ENCODE assay signal across 14 cellular contexts in genomic region chr4:78774395-78774794, GRCh38. TPM values are rescaled to one million over a fixed set of nuclear protein-coding genes. Genes with fewer than 3 reads are reported as not detected.
DNase-seq lines count a peak whose midpoint lies in the region; ATAC-seq and TF ChIP-seq lines count a peak whose summit lies in the region.
"Had no signal": no experiment of that assay in that cellular context is flagged by ENCODE, and none has a peak within 500 bp of the region (broad histone marks: within the 10 kb centered on the region; RNA-seq: fewer than 3 reads in every experiment).

No MANE protein-coding gene starts in this region.

- H3K4me1 Mint-ChIP-seq in IgD-negative memory B cell: peaks cover 3 to 13% (median 4%) of the 10 kb centered on the region in 3 donors

- H3K4me1 ChIP-seq in psoas muscle: peaks cover 21% of the 10 kb centered on the region

- no peaks in the 10 kb centered on the region for H3K9me3 Mint-ChIP-seq in IgD-negative memory B cell

- peak overlapping the region in 3 of 4 donors; percentile 94 to 99 (median 95) for H3K4me3 Mint-ChIP-seq in IgD-negative memory B cell

- H3K36me3 ChIP-seq in psoas muscle (ENCODE audit: insufficient read depth in 1 of 2, low read depth in 1 of 2): no peaks in the 10 kb centered on the region

- H3K9me3 ChIP-seq in psoas muscle: no peaks in the 10 kb centered on the region

- H3K27ac ChIP-seq in angular gyrus (ENCODE audit: low read depth, low read length) (peak overlapping the region; percentile 82), psoas muscle (peak overlapping the region; percentile 99)

- no peaks in the 10 kb centered on the region for H3K36me3 Mint-ChIP-seq in IgD-negative memory B cell

- ATAC-seq in psoas muscle (no peak), GM18867 (IDR thresholded peaks at IDR 0.05; ENCODE audit: unreplicated experiment) (no peak)

- DNase-seq in NCI-H82 (lab: John Stamatoyannopoulos, UW) (peak; percentile 38), NCI-H82 treated with DMSO at 0.1 percent for 48 hours (lab: John Stamatoyannopoulos, UW; ENCODE audit: unreplicated experiment) (no peak), psoas muscle (no peak), NCI-H2081 (lab: John Stamatoyannopoulos, UW) (no peak), epidermal melanocyte (ENCODE audit: insufficient read length, low spot score) (no peak)
- DNase-seq: activated gamma-delta T cell; effector memory CD4-positive, alpha-beta T cell; GDM1; NCI-H526; posterior cingulate gyrus; T1000 had no signal

- H3K4me3 ChIP-seq in psoas muscle: no peak overlapping the region

- intact Hi-C loops in psoas muscle (cut with DNase I): no loop called here

- H3K27ac Mint-ChIP-seq in IgD-negative memory B cell: peak overlapping the region; percentile 96 to 100 (median 98)

- no peaks in the 10 kb centered on the region for H3K27me3 ChIP-seq in psoas muscle (ENCODE audit: insufficient read depth in 3 of 3, low read length in 2 of 3)

- H3K27me3 Mint-ChIP-seq in IgD-negative memory B cell: no peaks in the 10 kb centered on the region

- WGBS in psoas muscle, 3 donors: 18 to 32% (median 24%) methylated on average over 2 of the region's 2 CpGs

- TF ChIP-seq CTCF in psoas muscle (IDR thresholded peaks at IDR 0.05): no peak

RNA-seq across cellular contexts. Expression of gene BMP2K, which starts 1.8 kb away (rescaled TPM):
- polyA plus RNA-seq in IgD-negative memory B cell (24.1 TPM), psoas muscle (1 to 10 TPM; 3.5 to 9.6 (median 7.8) TPM)
- 10 to 100 TPM; 15.2 to 19.1 (median 18.5) TPM for total RNA-seq in psoas muscle
